In the genomic region with DNA sequence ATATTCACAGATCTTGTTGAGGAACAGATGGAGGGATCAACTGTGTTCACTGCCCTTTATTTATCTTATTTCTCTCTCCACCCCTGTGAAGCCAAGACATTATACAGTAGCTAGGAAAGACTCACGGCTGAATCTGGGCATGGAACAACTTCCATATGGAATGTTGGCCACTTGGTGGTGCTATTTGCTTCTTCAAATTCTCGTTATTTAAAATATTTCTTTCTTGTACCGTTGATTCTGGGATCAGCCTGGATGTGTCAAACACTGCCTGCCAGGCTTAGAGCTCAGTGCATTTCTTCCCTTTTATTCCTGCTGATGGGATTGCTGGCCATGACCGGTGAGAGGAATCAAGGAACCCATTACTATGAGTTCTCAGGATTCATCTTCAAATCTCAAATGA, we compare ENCODE assay signal across 9 cellular contexts. TPM values are rescaled to one million over a fixed set of nuclear protein-coding genes. Genes with fewer than 3 reads are reported as not detected.
DNase-seq lines count a peak whose midpoint lies in the region; ATAC-seq, FAIRE-seq and TF ChIP-seq lines count a peak whose summit lies in the region.
"Had no signal": no experiment of that assay in that cellular context is flagged by ENCODE, and none has a peak within 500 bp of the region (broad histone marks: within the 10 kb centered on the region; RNA-seq: fewer than 3 reads in every experiment).

No MANE protein-coding gene starts in this region.

- H3K4me3 Mint-ChIP-seq in HFFc6, result no peak overlapping the region
- H3K4me3 Mint-ChIP-seq: activated B cell treated with CpG ODN at 0.5 μM for 24 hours had no signal

- no peak for FAIRE-seq in GM12892 (lab: Jason Lieb, UNC)

- no peaks in the 10 kb centered on the region for H3K9me3 Mint-ChIP-seq in HFFc6
- H3K9me3 Mint-ChIP-seq: activated B cell treated with CpG ODN at 0.5 μM for 24 hours had no signal

- no peak overlapping the region for H3K4me3 ChIP-seq in thyroid gland (replicated peaks in 1 of 3)

- peaks cover 10% of the 10 kb centered on the region in 2 donors for H3K4me1 ChIP-seq in thyroid gland

- H3K36me3 ChIP-seq in thyroid gland, result no peaks in the 10 kb centered on the region

- H3K27ac ChIP-seq in thyroid gland, result no peak overlapping the region

- intact Hi-C loops in thyroid gland (cut with DNase I), result no loop called here

- H3K9me3 ChIP-seq in thyroid gland, result no peaks in the 10 kb centered on the region

- no peaks in the 10 kb centered on the region for H3K36me3 Mint-ChIP-seq in HFFc6 (ENCODE audit: low read depth)

- DNase-seq in DMS 273 (lab: John Stamatoyannopoulos, UW; ENCODE audit: unreplicated experiment) (peak; percentile 71), HFFc6 (peak; percentile 53), OCI-M1 (lab: John Stamatoyannopoulos, UW) (peak; percentile 69), cerebellum (ENCODE audit: low spot score) (peak; percentile 79), kidney tubule cell (ENCODE audit: low spot score) (peak; percentile 60), thyroid gland (peak; percentile 26 to 37), GM12892 (ENCODE audit: insufficient read length) (no peak)
- DNase-seq: activated B cell treated with CpG ODN at 0.5 μM for 24 hours had no signal

- no peaks in the 10 kb centered on the region for H3K4me1 Mint-ChIP-seq in HFFc6 (ENCODE audit: low read depth)
- H3K4me1 Mint-ChIP-seq: activated B cell treated with CpG ODN at 0.5 μM for 24 hours had no signal

- H3K27ac Mint-ChIP-seq in HFFc6, result no peak overlapping the region
- H3K27ac Mint-ChIP-seq: activated B cell treated with CpG ODN at 0.5 μM for 24 hours had no signal

- H3K27me3 Mint-ChIP-seq in HFFc6 (ENCODE audit: insufficient read depth), result peaks cover 4% of the 10 kb centered on the region

- no peak for ATAC-seq in GM18907 (IDR thresholded peaks at IDR 0.05; ENCODE audit: unreplicated experiment)

- WGBS in thyroid gland, 2 donors, result 2 to 5% methylated on average over 4 of the region's 4 CpGs

- TF ChIP-seq POLR2A in thyroid gland (IDR thresholded peaks at IDR 0.05) (no peak), GM12892 (IDR thresholded peaks at IDR 0.05; ENCODE audit: low read depth, low read length) (no peak)

- TF ChIP-seq CTCF in HFFc6 (IDR thresholded peaks at IDR 0.05) (peak; percentile 87), thyroid gland (IDR thresholded peaks at IDR 0.05) (peak in 4 of 6 experiments; percentile 54 to 70 (median 58))

- no peaks in the 10 kb centered on the region for H3K27me3 ChIP-seq in thyroid gland

RNA-seq across cellular contexts. Expression of gene GASK1A, which starts 17.5 kb away (rescaled TPM):
- not detected for total RNA-seq in HFFc6 (2021; fragmentation: NEBNext Ultra II Directional; extraction: Animal tissue kit (Norgen Biotek cat#: 25700))
- total RNA-seq in cerebellum, result 11.4 TPM
- 1 to 10 TPM; 2.6 to 9.5 (median 8.8) TPM for total RNA-seq in thyroid gland
- not detected for polyA plus RNA-seq in GM12892 (2012; ENCODE audit: missing spikeins)
- total RNA-seq: activated B cell treated with CpG ODN at 0.5 μM for 24 hours had no signal

RNA-seq across cellular contexts. Expression of gene ZNF662, which starts 55.7 kb away (rescaled TPM):
- 1 to 10 TPM in 2 of 6 experiments, under 1 TPM in 3, not detected in 1; 0.21 to 1.4 (median 0.51) TPM for total RNA-seq in HFFc6 (2021; fragmentation: NEBNext Ultra II Directional; extraction: Animal tissue kit (Norgen Biotek cat#: 25700))
- total RNA-seq in cerebellum (23.0 TPM), thyroid gland (10 to 100 TPM in 2 of 4 donors, 1 to 10 TPM in 2; 8.5 to 14.2 (median 9.8) TPM)
- not detected for polyA plus RNA-seq in GM12892 (2012; ENCODE audit: missing spikeins)
